ENCODE assay signal across 8 cellular contexts in the genomic region with DNA sequence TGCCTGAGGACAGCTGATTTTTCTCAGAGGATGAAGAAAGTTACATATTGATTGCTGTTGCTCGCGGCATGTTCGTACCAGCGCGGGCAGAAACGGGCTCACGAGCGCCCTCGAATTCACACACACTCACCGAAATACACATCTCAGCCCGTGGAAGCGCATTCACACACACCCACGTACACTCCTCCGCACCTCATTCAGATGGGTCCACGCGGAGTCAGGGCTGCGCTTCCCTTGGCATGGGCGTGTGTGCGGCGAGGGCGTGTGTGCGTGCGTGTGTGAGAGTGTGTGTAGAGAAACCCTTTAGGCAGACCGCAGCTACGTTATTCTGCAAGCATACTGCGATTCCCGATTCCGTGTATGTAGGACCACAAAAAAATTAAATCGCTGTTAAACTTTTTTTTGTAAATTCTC. TPM values are rescaled to one million over a fixed set of nuclear protein-coding genes. Genes with fewer than 3 reads are reported as not detected.
A peak's percentile ranks its signal among the peaks of the same experiment; 100 is the strongest.
DNase-seq lines count a peak whose midpoint lies in the region; ATAC-seq and TF ChIP-seq lines count a peak whose summit lies in the region.

No MANE protein-coding gene starts in this region.

- peak overlapping the region; percentile 37 for H3K4me3 ChIP-seq in GM23248
- peak overlapping the region; percentile 32 to 77 (median 64) for H3K4me3 ChIP-seq in heart right ventricle

- no peaks in the 10 kb centered on the region for H3F3A ChIP-seq in GM23248 (ENCODE audit: insufficient read depth)

- peaks cover 60% of the 10 kb centered on the region for H3K27me3 ChIP-seq in GM23248 (replicated peaks; ENCODE audit: insufficient read depth)
- peaks cover 0 to 68% (median 25%) of the 10 kb centered on the region in 7 donors for H3K27me3 ChIP-seq in heart right ventricle

- intact Hi-C loops in heart right ventricle (cut with DNase I) = loop anchor here in 6 of 10 donors (2.0 to 10.0 kb wide), 5 partner anchors 225 to 1685 kb away; no protein-coding TSS in a partner anchor

- no peak overlapping the region for H3K27ac ChIP-seq in GM23248
- no peak overlapping the region for H3K27ac ChIP-seq in heart right ventricle

- H3K4me1 ChIP-seq in GM23248 (ENCODE audit: insufficient read depth) = no peaks in the 10 kb centered on the region
- peaks cover 0 to 36% (median 24%) of the 10 kb centered on the region in 9 donors for H3K4me1 ChIP-seq in heart right ventricle

- 2 to 4% methylated on average over 29 of the region's 29 CpGs for WGBS in GM23248 (ENCODE audit: low coverage in 1 of 2, low lambda C conversion rate in 2 of 2, missing lambda C conversion rate in 2 of 2), 2 experiments
- 0 to 1% methylated on average over 29 of the region's 29 CpGs for WGBS in heart right ventricle, 2 donors

- POLR2A ChIA-PET in activated CD4-positive, alpha-beta memory T cell treated with anti-CD3 and anti-CD28 coated beads, Interleukin-2, amount 10 ng/mL, durations not matched to agents 7 days and 5 days (lab: Charles Lee) = no interaction called here

- H2AFZ ChIP-seq in GM23248 = peak overlapping the region; percentile 41

- peak overlapping the region; percentile 4 for H3K4me3 Mint-ChIP-seq in activated CD4-positive, alpha-beta memory T cell treated with anti-CD3 and anti-CD28 coated beads, Interleukin-2, amount 10 ng/mL, durations not matched to agents 7 days and 5 days

- DNase-seq in GM23248 (peak; percentile 14), heart right ventricle (peak; percentile 11 to 14), putamen (ENCODE audit: low spot score) (peak; percentile 81), hepatic stellate cell (ENCODE audit: low spot score) (no peak), iPS-NIHi11 (ENCODE audit: low spot score) (no peak)
- DNase-seq in activated CD4-positive, alpha-beta memory T cell treated with anti-CD3 and anti-CD28 coated beads, Interleukin-2, amount 10 ng/mL, durations not matched to agents 7 days and 5 days = no peak

- H3K36me3 ChIP-seq in GM23248 (ENCODE audit: low read depth) (no peaks in the 10 kb centered on the region), heart right ventricle (no peaks in the 10 kb centered on the region)

- H3K36me3 Mint-ChIP-seq in activated CD4-positive, alpha-beta memory T cell treated with anti-CD3 and anti-CD28 coated beads, Interleukin-2, amount 10 ng/mL, durations not matched to agents 7 days and 5 days (ENCODE audit: low read depth) = peaks cover 20% of the 10 kb centered on the region

- H3K4me1 Mint-ChIP-seq in activated CD4-positive, alpha-beta memory T cell treated with anti-CD3 and anti-CD28 coated beads, Interleukin-2, amount 10 ng/mL, durations not matched to agents 7 days and 5 days = peaks cover 31% of the 10 kb centered on the region

- CTCF ChIA-PET in activated CD4-positive, alpha-beta memory T cell treated with anti-CD3 and anti-CD28 coated beads, Interleukin-2, amount 10 ng/mL, durations not matched to agents 7 days and 5 days (lab: Charles Lee) = no interaction called here

- H3K9me2 ChIP-seq in GM23248 (ENCODE audit: insufficient read depth) = no peaks in the 10 kb centered on the region

- H3K27me3 Mint-ChIP-seq in activated CD4-positive, alpha-beta memory T cell treated with anti-CD3 and anti-CD28 coated beads, Interleukin-2, amount 10 ng/mL, durations not matched to agents 7 days and 5 days = peaks cover 56% of the 10 kb centered on the region

- in situ Hi-C loops in GM23248 (cut with MboI) = no loop called here

- no peaks in the 10 kb centered on the region for H3K9me3 ChIP-seq in GM23248 (ENCODE audit: low read depth)
- no peaks in the 10 kb centered on the region for H3K9me3 ChIP-seq in heart right ventricle

- H3K9ac ChIP-seq in GM23248 = no peak overlapping the region

- peak in 1 of 9 donors; percentile 10 for TF ChIP-seq CTCF in heart right ventricle (IDR thresholded peaks at IDR 0.05)

- ATAC-seq in heart right ventricle (peak in 3 of 8 donors; percentile 3 to 20 (median 11)), GM21381 (IDR thresholded peaks at IDR 0.05; ENCODE audit: unreplicated experiment) (no peak), HG02870 (IDR thresholded peaks at IDR 0.05; ENCODE audit: unreplicated experiment) (no peak)

- H4K20me1 ChIP-seq in GM23248 (ENCODE audit: insufficient read depth) = no peaks in the 10 kb centered on the region

- H3K79me2 ChIP-seq in GM23248 (ENCODE audit: insufficient read depth) = no peaks in the 10 kb centered on the region

- H3K27ac Mint-ChIP-seq in activated CD4-positive, alpha-beta memory T cell treated with anti-CD3 and anti-CD28 coated beads, Interleukin-2, amount 10 ng/mL, durations not matched to agents 7 days and 5 days = no peak overlapping the region

- H3K9me3 Mint-ChIP-seq in activated CD4-positive, alpha-beta memory T cell treated with anti-CD3 and anti-CD28 coated beads, Interleukin-2, amount 10 ng/mL, durations not matched to agents 7 days and 5 days = peaks cover 3% of the 10 kb centered on the region

- H3K4me2 ChIP-seq in GM23248 (ENCODE audit: unreplicated experiment) = peak overlapping the region; percentile 26

RNA-seq across cellular contexts. Expression of a gene that starts 2.1 kb away (rescaled TPM):
- not detected in 2 replicates for total RNA-seq in GM23248 (2014; rRNA removed; shearing (Covaris generic))
- polyA plus RNA-seq in GM23248 (2016; fragmentation: Nextera tagmentation; extraction: Ambion mirVana) (not detected in 2 replicates), heart right ventricle (1 to 10 TPM in 1 of 2 donors, under 1 TPM in 1; 0.88 to 1.3 TPM)
- not detected for total RNA-seq in activated CD4-positive, alpha-beta memory T cell treated with anti-CD3 and anti-CD28 coated beads, Interleukin-2, amount 10 ng/mL, durations not matched to agents 7 days and 5 days
- 10 to 100 TPM in 1 of 10 donors, 1 to 10 TPM in 9; 2.3 to 14.3 (median 3.6) TPM for total RNA-seq in heart right ventricle

Comparison
In these comparisons a context has a peak if more than half of its experiments do, and no peak if none do; other contexts are left out.
1. DNase-seq: peak in GM23248 (single experiment), heart right ventricle (2 of 2) and putamen (single experiment); none in activated CD4-positive, alpha-beta memory T cell treated with anti-CD3 and anti-CD28 coated beads, Interleukin-2, amount 10 ng/mL, durations not matched to agents 7 days and 5 days (single experiment), hepatic stellate cell (single experiment) and iPS-NIHi11 (single experiment).